8 cellular contexts compared by ENCODE assay signal in the genomic region with DNA sequence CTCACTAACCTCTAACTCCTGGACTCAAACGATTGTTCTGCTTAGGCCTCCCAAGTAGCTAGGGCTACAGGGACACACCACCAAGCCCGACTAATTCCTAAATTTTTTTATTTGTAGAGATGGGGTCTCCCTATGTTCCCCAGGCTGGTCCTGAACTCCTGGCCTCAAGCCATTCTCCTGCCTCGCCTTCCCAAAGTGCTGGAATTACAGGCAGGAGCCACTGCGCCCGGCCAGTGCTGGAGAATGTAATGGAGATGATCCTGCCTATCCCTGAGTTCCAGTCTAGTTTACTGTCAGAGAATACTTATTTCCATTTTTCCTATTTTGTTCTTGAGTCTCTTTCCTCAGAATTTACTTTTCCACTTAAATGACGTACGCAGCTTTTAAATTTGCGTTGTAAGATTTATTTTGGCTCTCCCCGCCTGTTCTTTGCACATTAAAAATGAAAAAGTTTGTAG. TPM values are rescaled to one million over a fixed set of nuclear protein-coding genes. Genes with fewer than 3 reads are reported as not detected.
DNase-seq lines count a peak whose midpoint lies in the region; ATAC-seq and TF ChIP-seq lines count a peak whose summit lies in the region.

Gene CHEK1 (plus strand): TSS at position 408 of the 458 bp plus-strand sequence. CDS start 1,606 bp downstream, outside the sequence.

- H3K36me3 ChIP-seq in heart right ventricle (peaks cover 0 to 35% (median 20%) of the 10 kb centered on the region in 9 donors), body of pancreas (replicated peaks in 1 of 2; ENCODE audit: insufficient read depth in 1 of 2, low read depth in 2 of 2) (peaks cover 9 to 13% of the 10 kb centered on the region in 2 donors), lower lobe of right lung (peaks cover 23% of the 10 kb centered on the region), uterus (no peaks in the 10 kb centered on the region)

- intact Hi-C loops in heart right ventricle (cut with DNase I) (loop anchor here in 7 of 10 donors (5.0 to 10.0 kb wide), 9 partner anchors 32 to 583 kb away; partner anchors contain the start of genes HYLS1 (in 3 of the 7), EI24 (in 1 of the 7), FEZ1 (in 1 of the 7) and STT3A (in 1 of the 7)), cardiac septum (cut with DNase I) (loop anchor here (2.0 to 5.0 kb wide), 3 partner anchors 32 to 248 kb away; partner anchors contain the start of gene STT3A), body of pancreas (cut with DNase I) (loop anchor here (10.0 kb wide), 1 partner anchor 50 kb away; no protein-coding TSS in a partner anchor), lower lobe of right lung (cut with DNase I) (no loop called here), uterus (cut with DNase I; ENCODE audit: low total_unique reads) (no loop called here)

- H3K9me3 ChIP-seq in heart right ventricle = no peaks in the 10 kb centered on the region
- H3K9me3 ChIP-seq in body of pancreas = no peaks in the 10 kb centered on the region
- H3K9me3 ChIP-seq in lower lobe of right lung = no peaks in the 10 kb centered on the region
- no peaks in the 10 kb centered on the region for H3K9me3 ChIP-seq in uterus

- TF ChIP-seq POLR2A in body of pancreas (IDR thresholded peaks at IDR 0.05) (no peak), uterus (IDR thresholded peaks at IDR 0.05) (no peak)

- 62 to 64% methylated on average over 9 of the region's 9 CpGs for WGBS in heart right ventricle, 2 donors
- WGBS in body of pancreas, 2 donors = 47 to 53% methylated on average over 9 of the region's 9 CpGs

- no peak for TF ChIP-seq CTCF in heart right ventricle (IDR thresholded peaks at IDR 0.05)
- no peak for TF ChIP-seq CTCF in body of pancreas (IDR thresholded peaks at IDR 0.05)
- no peak for TF ChIP-seq CTCF in lower lobe of right lung (IDR thresholded peaks at IDR 0.05)
- TF ChIP-seq CTCF in uterus (IDR thresholded peaks at IDR 0.05) = no peak

- no peak for DNase-seq in heart right ventricle
- DNase-seq in cardiac septum (ENCODE audit: low spot score) = no peak
- peak in 2 of 4 donors; percentile 11 to 26 for DNase-seq in body of pancreas
- no peak for DNase-seq in lower lobe of right lung
- DNase-seq in uterus = no peak
- no peak for DNase-seq in NCI-H1048 (lab: John Stamatoyannopoulos, UW)

- peaks cover 0 to 28% (median 20%) of the 10 kb centered on the region in 9 donors for H3K4me1 ChIP-seq in heart right ventricle
- H3K4me1 ChIP-seq in body of pancreas = peaks cover 16% of the 10 kb centered on the region
- H3K4me1 ChIP-seq in lower lobe of right lung = peaks cover 17% of the 10 kb centered on the region
- H3K4me1 ChIP-seq in uterus = peaks cover 0 to 6% of the 10 kb centered on the region in 2 donors

- no peak for ATAC-seq in heart right ventricle
- no peak for ATAC-seq in body of pancreas
- no peak for ATAC-seq in lower lobe of right lung
- ATAC-seq in HG03045 (IDR thresholded peaks at IDR 0.05; ENCODE audit: unreplicated experiment) = no peak
- ATAC-seq in GM18498 (IDR thresholded peaks at IDR 0.05; ENCODE audit: unreplicated experiment) = no peak

- H3K4me3 ChIP-seq in heart right ventricle (peak within 1 kb of the TSS; percentile 32 to 95 (median 70)), body of pancreas (peak within 1 kb of the TSS; percentile 11 to 53), lower lobe of right lung (peak within 1 kb of the TSS; percentile 79), uterus (peak within 1 kb of the TSS; percentile 60 to 61)

- H3K27me3 ChIP-seq in heart right ventricle (no peaks in the 10 kb centered on the region), body of pancreas (no peaks in the 10 kb centered on the region), lower lobe of right lung (ENCODE audit: low read depth) (no peaks in the 10 kb centered on the region), uterus (no peaks in the 10 kb centered on the region)

- peak within 1 kb of the TSS; percentile 91 to 99 (median 96) for H3K27ac ChIP-seq in heart right ventricle
- peak within 1 kb of the TSS; percentile 92 to 99 (median 96) for H3K27ac ChIP-seq in body of pancreas
- H3K27ac ChIP-seq in lower lobe of right lung = peak within 1 kb of the TSS; percentile 88
- H3K27ac ChIP-seq in uterus = peak within 1 kb of the TSS; percentile 93 to 96

RNA-seq across cellular contexts. Expression of gene CHEK1, which starts in this region (rescaled TPM):
- total RNA-seq in heart right ventricle (1 to 10 TPM in 8 of 10 donors, under 1 TPM in 2; 0.93 to 3.8 (median 1.3) TPM), cardiac septum (1.7 TPM), body of pancreas (1 to 10 TPM in 1 of 2 donors, under 1 TPM in 1; 0.33 to 1.8 TPM), lower lobe of right lung (3.5 TPM), uterus (10 to 100 TPM in 1 of 4 donors, 1 to 10 TPM in 2, not detected in 1; 1.6 to 35.4 (median 2.6) TPM)
- under 1 TPM; 0.64 to 0.73 TPM for polyA plus RNA-seq in heart right ventricle

Comparison
In these comparisons a context has a peak if more than half of its experiments do, and no peak if none do; other contexts are left out.
1. intact Hi-C loops: an anchor here in heart right ventricle (5.0 to 10.0 kb wide), cardiac septum (2.0 to 5.0 kb wide) and body of pancreas (10.0 kb wide); none called in lower lobe of right lung and uterus.